8 cellular contexts compared by ENCODE assay signal in the genomic region with DNA sequence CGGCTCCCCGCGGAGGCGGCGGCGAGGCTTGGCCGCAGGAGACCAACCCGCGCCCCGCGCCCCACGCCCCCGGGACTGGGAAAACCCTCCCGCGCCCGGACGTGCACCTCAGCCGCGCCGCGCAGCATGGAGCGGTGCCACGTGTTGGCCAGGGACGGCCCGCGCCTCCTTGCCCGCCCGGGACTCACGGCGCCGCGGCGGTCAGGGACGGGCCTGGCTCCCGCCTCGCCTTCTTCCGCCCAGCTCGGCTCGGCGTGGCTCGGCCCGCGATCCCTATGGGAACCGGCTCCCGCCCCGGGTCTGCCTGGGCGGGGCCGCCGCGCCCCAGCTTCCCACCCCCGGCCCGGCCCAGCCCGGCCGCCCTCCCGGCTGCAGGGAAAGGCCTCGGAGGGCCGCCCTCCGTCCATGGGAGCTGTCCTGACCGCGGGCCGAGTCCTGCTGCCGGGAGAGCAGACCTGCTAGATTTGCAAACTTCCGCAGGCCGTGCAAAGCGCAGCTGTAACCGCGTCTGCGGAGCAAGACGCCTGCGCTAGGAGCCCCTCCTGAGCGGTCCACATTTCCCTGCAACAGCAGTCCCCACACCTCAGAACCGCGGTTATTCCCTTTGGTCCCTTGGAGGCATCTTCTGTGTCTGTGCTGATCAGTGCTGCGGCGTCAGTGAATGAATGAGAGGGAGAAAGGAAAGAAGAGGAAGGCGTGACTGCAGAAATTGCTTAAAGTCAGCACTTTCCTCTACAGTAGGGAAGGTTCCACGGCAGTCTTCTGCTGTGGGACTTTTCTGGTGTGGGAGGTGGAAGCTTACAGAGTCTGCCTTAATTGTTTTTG. TPM values are rescaled to one million over a fixed set of nuclear protein-coding genes. Genes with fewer than 3 reads are reported as not detected.
DNase-seq lines count a peak whose midpoint lies in the region; ATAC-seq and TF ChIP-seq lines count a peak whose summit lies in the region.

A gene (minus strand): TSS at position 246 of the 825 bp plus-strand sequence. CDS start 1,013 bp downstream, outside the sequence.

- ATAC-seq in GM18909 (IDR thresholded peaks at IDR 0.05; ENCODE audit: poor library complexity, unreplicated experiment) (peak; percentile 56), HG03196 (IDR thresholded peaks at IDR 0.05; ENCODE audit: unreplicated experiment) (peak; percentile 51)

- H3K4me3 ChIP-seq in Peyer's patch, result peak within 1 kb of the TSS; percentile 62 to 69 (median 63)
- peak within 1 kb of the TSS; percentile 67 to 85 for H3K4me3 ChIP-seq in foreskin fibroblast (ENCODE audit: low read depth in 1 of 2, low read length in 2 of 2)

- DNase-seq in AML-193 (lab: John Stamatoyannopoulos, UW) (peak; percentile 60 to 66), Peyer's patch (peak; percentile 34 to 86 (median 70)), activated gamma-delta T cell treated with Interleukin-2 at 50 U/mL for 16 hours (peak; percentile 20), foreskin fibroblast (peak; percentile 65 to 86), stromal cell of bone marrow (ENCODE audit: low read depth) (peak; percentile 32)

- peak within 1 kb of the TSS; percentile 51 to 88 (median 68) for H3K27ac ChIP-seq in Peyer's patch

- peaks cover 8% of the 10 kb centered on the region for H3K27me3 Mint-ChIP-seq in nephron (ENCODE audit: low read depth)

- no peak for TF ChIP-seq CTCF in Peyer's patch (IDR thresholded peaks at IDR 0.05)
- TF ChIP-seq CTCF in foreskin fibroblast (IDR thresholded peaks at IDR 0.05; ENCODE audit: low read depth, low read length), result no peak
- no peak for TF ChIP-seq CTCF in nephron (IDR thresholded peaks at IDR 0.05; ENCODE audit: unreplicated experiment in 3 of 3)

- H3K4me1 ChIP-seq in Peyer's patch, result peaks cover 0 to 17% (median 0%) of the 10 kb centered on the region in 4 donors

- peak within 1 kb of the TSS; percentile 83 to 96 (median 90) for H3K27ac Mint-ChIP-seq in nephron

- H3K36me3 Mint-ChIP-seq in nephron (ENCODE audit: low read depth), result no peaks in the 10 kb centered on the region

- no peaks in the 10 kb centered on the region for H3K36me3 ChIP-seq in Peyer's patch

- peak in 1 of 2 donors; percentile 16 for TF ChIP-seq POLR2A in Peyer's patch (IDR thresholded peaks at IDR 0.05)

- H3K4me3 Mint-ChIP-seq in nephron, result peak within 1 kb of the TSS; percentile 81 to 94 (median 94)

- peaks cover 31% of the 10 kb centered on the region for H3K4me1 Mint-ChIP-seq in nephron

- no peaks in the 10 kb centered on the region for H3K9me3 ChIP-seq in Peyer's patch

- H3K9me3 Mint-ChIP-seq in nephron, result no peaks in the 10 kb centered on the region

- no peaks in the 10 kb centered on the region for H3K27me3 ChIP-seq in Peyer's patch

RNA-seq across cellular contexts. Expression of the gene that starts here (rescaled TPM):
- 10 to 100 TPM; 11.3 to 20.4 (median 15.5) TPM for total RNA-seq in Peyer's patch

Comparison
In these comparisons a context has a peak if more than half of its experiments do, and no peak if none do; other contexts are left out.
1. Peak in every context shown above with its lines: DNase-seq, ATAC-seq, H3K4me3 ChIP-seq and H3K27ac ChIP-seq.
2. DNase-seq: peak in every context shown above with its lines; median percentile 76 in foreskin fibroblast; 70 in Peyer's patch; 63 in AML-193; 32 in stromal cell of bone marrow; 20 in activated gamma-delta T cell treated with Interleukin-2 at 50 U/mL for 16 hours.